In the genomic region with DNA sequence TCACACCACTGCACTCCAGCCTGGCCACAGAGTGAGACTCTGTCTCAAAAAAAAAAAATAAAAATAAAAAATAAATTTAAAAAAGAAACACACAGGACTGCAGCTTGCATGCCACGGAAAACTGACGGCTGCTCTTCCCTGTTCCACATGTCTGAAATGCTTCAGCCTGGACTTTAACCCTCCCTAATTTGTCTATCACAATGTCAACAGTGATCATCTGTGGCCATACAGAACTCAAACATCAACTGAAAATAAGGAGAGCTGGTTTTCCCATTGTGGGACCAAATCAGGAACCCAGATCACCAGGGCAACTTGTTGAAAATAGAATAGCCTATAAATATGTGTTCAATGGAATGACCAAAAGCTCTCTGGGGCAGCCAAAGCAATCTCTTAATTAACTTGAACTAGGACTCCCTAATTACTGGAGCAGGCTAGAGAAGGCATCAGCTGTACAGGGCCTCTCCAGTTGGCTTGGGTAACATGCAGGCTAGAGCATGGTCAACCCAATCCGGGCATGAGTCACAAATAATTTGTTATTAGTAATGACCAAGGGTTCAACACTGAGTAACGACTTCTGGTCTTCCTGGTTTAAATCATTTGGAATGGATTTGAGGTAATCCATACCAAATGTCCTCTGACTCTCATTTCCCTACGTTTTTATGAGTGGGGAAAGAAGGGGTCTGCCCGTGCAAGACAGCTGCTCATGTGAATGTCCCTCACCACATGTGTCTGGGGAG, we compare ENCODE assay signal across 19 cellular contexts.
"Had no signal": no experiment of that assay in that cellular context is flagged by ENCODE, and none has a peak within 500 bp of the region (broad histone marks: within the 10 kb centered on the region; RNA-seq: fewer than 3 reads in every experiment).

No MANE protein-coding gene starts in this region.

- DNase-seq: cortex of kidney; effector memory CD4-positive, alpha-beta T cell; kidney; left cardiac atrium; mammary epithelial cell; naive thymus-derived CD8-positive, alpha-beta T cell; nucleus accumbens; ovary; right cardiac atrium; stimulated activated CD4-positive, alpha-beta T cell treated with anti-CD3 and anti-CD28 coated beads, Interleukin-4, amount 100 ng/mL, for 1 hour; stimulated activated CD8-positive, alpha-beta memory T cell treated with anti-CD3 and anti-CD28 coated beads, Interleukin-4, amount 100 ng/mL, for 48 hours; testis; upper lobe of right lung had no signal

- H3K27ac ChIP-seq: ovary, testis, tibial nerve, upper lobe of right lung, vagina had no signal

- H3K4me1 ChIP-seq: testis, tibial nerve, upper lobe of right lung, vagina had no signal

- ATAC-seq: esophagus mucosa; left cardiac atrium; naive thymus-derived CD8-positive, alpha-beta T cell; right cardiac atrium; stimulated activated effector memory CD8-positive, alpha-beta T cell treated with anti-CD3 and anti-CD28 coated beads, Interleukin-12 subunit alpha, Interleukin-12 subunit beta, amount 100 ng/mL, for 72 hours; upper lobe of right lung had no signal

- H3K36me3 ChIP-seq: ovary, tibial nerve, upper lobe of right lung, vagina had no signal

- H3K4me3 ChIP-seq: ovary, testis, tibial nerve, upper lobe of right lung, vagina had no signal

- H3K9me3 ChIP-seq: ovary, testis, tibial nerve, upper lobe of right lung, vagina had no signal

- H3K9me3 Mint-ChIP-seq: naive thymus-derived CD8-positive, alpha-beta T cell; stimulated activated effector memory CD8-positive, alpha-beta T cell treated with anti-CD3 and anti-CD28 coated beads, Interleukin-12 subunit alpha, Interleukin-12 subunit beta, amount 100 ng/mL, for 72 hours; stimulated activated naive CD8-positive, alpha-beta T cell treated with anti-CD3 and anti-CD28 coated beads, Interleukin-15, Interleukin-2, amounts not matched to agents 100 ng/mL and 50 ng/mL, for 24 hours had no signal

- H3K4me1 Mint-ChIP-seq: naive thymus-derived CD8-positive, alpha-beta T cell; stimulated activated effector memory CD8-positive, alpha-beta T cell treated with anti-CD3 and anti-CD28 coated beads, Interleukin-12 subunit alpha, Interleukin-12 subunit beta, amount 100 ng/mL, for 72 hours had no signal

- H3K36me3 Mint-ChIP-seq: naive thymus-derived CD8-positive, alpha-beta T cell; stimulated activated effector memory CD8-positive, alpha-beta T cell treated with anti-CD3 and anti-CD28 coated beads, Interleukin-12 subunit alpha, Interleukin-12 subunit beta, amount 100 ng/mL, for 72 hours had no signal

- H3K27ac Mint-ChIP-seq: naive thymus-derived CD8-positive, alpha-beta T cell; stimulated activated effector memory CD8-positive, alpha-beta T cell treated with anti-CD3 and anti-CD28 coated beads, Interleukin-12 subunit alpha, Interleukin-12 subunit beta, amount 100 ng/mL, for 72 hours; stimulated activated naive CD8-positive, alpha-beta T cell treated with anti-CD3 and anti-CD28 coated beads, Interleukin-15, Interleukin-2, amounts not matched to agents 100 ng/mL and 50 ng/mL, for 24 hours had no signal

- H3K4me3 Mint-ChIP-seq: naive thymus-derived CD8-positive, alpha-beta T cell; neural crest cell; stimulated activated effector memory CD8-positive, alpha-beta T cell treated with anti-CD3 and anti-CD28 coated beads, Interleukin-12 subunit alpha, Interleukin-12 subunit beta, amount 100 ng/mL, for 72 hours; stimulated activated naive CD8-positive, alpha-beta T cell treated with anti-CD3 and anti-CD28 coated beads, Interleukin-15, Interleukin-2, amounts not matched to agents 100 ng/mL and 50 ng/mL, for 24 hours had no signal

- H3K27me3 ChIP-seq: ovary, testis, tibial nerve, upper lobe of right lung, vagina had no signal
